In the genomic region with DNA sequence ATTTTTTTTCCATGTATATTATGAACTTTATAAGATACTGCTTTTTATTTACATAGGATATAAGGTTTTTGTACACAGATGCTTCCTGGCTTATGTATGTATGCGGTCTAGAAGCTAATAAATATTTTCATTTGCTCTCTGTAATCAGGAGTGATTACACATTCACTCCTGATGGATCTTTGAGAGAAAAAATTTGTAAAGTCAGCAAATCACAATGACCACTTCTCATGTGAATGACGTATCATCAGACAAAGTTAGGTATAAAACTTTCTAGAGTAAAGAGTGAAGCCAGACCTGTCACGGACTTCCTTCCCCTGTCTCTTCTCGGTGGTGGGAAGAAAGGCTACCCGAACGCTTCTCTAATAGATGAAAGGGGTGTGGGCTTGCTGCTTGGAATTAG, we compare ENCODE assay signal across 32 cellular contexts.
"Had no signal": no experiment of that assay in that cellular context is flagged by ENCODE, and none has a peak within 500 bp of the region (broad histone marks: within the 10 kb centered on the region; RNA-seq: fewer than 3 reads in every experiment).

No MANE protein-coding gene starts in this region.

- ATAC-seq: activated naive CD4-positive, alpha-beta T cell treated with anti-CD3 and anti-CD28 coated beads, Interleukin-2, amount 50 U/mL, for 72 hours; activated naive CD8-positive, alpha-beta T cell treated with anti-CD3 and anti-CD28 coated beads, Interleukin-2, amount 50 U/mL, for 24 hours; activated T-cell treated with anti-CD3 and anti-CD28 coated beads, Interleukin-2, amount 50 U/mL, for 4 hours; activated T-cell treated with anti-CD3 and anti-CD28 coated beads, Interleukin-2, amount 50 U/mL, for 72 hours; activated T-helper 17 cell treated with anti-CD3 and anti-CD28 coated beads, Interleukin-2, amount 50 U/mL, for 72 hours; body of pancreas had no signal

- FAIRE-seq: astrocyte, bronchial epithelial cell had no signal

- H3K27me3 ChIP-seq: adrenal gland, ascending aorta, body of pancreas, brain microvascular endothelial cell, breast epithelium, cardiac muscle cell had no signal

- H3K9me3 ChIP-seq: adrenal gland, ascending aorta, body of pancreas, breast epithelium had no signal

- H3K4me3 ChIP-seq: adrenal gland, ascending aorta, body of pancreas, breast epithelium, cardiac muscle cell had no signal

- DNase-seq: activated effector memory CD4-positive, alpha-beta T cell treated with anti-CD3 and anti-CD28 coated beads, Interleukin-2, amount 50 U/mL, for 16 hours; activated effector memory CD4-positive, alpha-beta T cell treated with Interleukin-2 at 50 U/mL for 16 hours; activated gamma-delta T cell; activated gamma-delta T cell treated with Interleukin-2 at 50 U/mL for 16 hours; activated naive CD4-positive, alpha-beta T cell; activated naive CD4-positive, alpha-beta T cell treated with anti-CD3 and anti-CD28 coated beads for 36 hours; activated naive CD4-positive, alpha-beta T cell treated with anti-CD3 and anti-CD28 coated beads, Interleukin-2, amount 10 ng/mL, durations not matched to agents 7 days and 5 days; activated naive CD4-positive, alpha-beta T cell treated with anti-CD3 and anti-CD28 coated beads, Interleukin-2, amount 50 U/mL, for 16 hours; activated naive CD4-positive, alpha-beta T cell treated with Interleukin-2 at 50 U/mL for 16 hours; activated naive CD8-positive, alpha-beta T cell treated with anti-CD3 and anti-CD28 coated beads for 36 hours; activated naive CD8-positive, alpha-beta T cell treated with anti-CD3 and anti-CD28 coated beads, Interleukin-2, amount 10 ng/mL, durations not matched to agents 7 days and 5 days; activated naive CD8-positive, alpha-beta T cell treated with anti-CD3 and anti-CD28 coated beads, Interleukin-2, amount 50 U/mL, for 24 hours; activated T-cell treated with anti-CD3 and anti-CD28 coated beads, Interleukin-2, amount 50 U/mL, for 24 hours; activated T-cell treated with anti-CD3 and anti-CD28 coated beads, Interleukin-2, amount 50 U/mL, for 4 hours; activated T-cell treated with anti-CD3 and anti-CD28 coated beads, Interleukin-2, amount 50 U/mL, for 48 hours; activated T-cell treated with anti-CD3 and anti-CD28 coated beads, Interleukin-2, amount 50 U/mL, for 72 hours; adrenal gland; amniotic stem cell; amygdala; anterior cingulate cortex; aorta; body of pancreas; brain microvascular endothelial cell; central memory CD4-positive, alpha-beta T cell; cerebellar nuclear complex had no signal

- H3K27ac ChIP-seq: adrenal gland, ascending aorta, body of pancreas, brain microvascular endothelial cell, breast epithelium, cardiac muscle cell had no signal

- H3K36me3 ChIP-seq: adrenal gland, breast epithelium had no signal

- H3K4me1 ChIP-seq: adrenal gland, ascending aorta, body of pancreas, breast epithelium had no signal
